Comparison of ENCODE assay signal across 9 cellular contexts in genomic region chr2:219402665-219403515, GRCh38. TPM values are rescaled to one million over a fixed set of nuclear protein-coding genes. Genes with fewer than 3 reads are reported as not detected.
A peak's percentile ranks its signal among the peaks of the same experiment; 100 is the strongest.
DNase-seq lines count a peak whose midpoint lies in the region; ATAC-seq and TF ChIP-seq lines count a peak whose summit lies in the region.
"Had no signal": no experiment of that assay in that cellular context is flagged by ENCODE, and none has a peak within 500 bp of the region (broad histone marks: within the 10 kb centered on the region; RNA-seq: fewer than 3 reads in every experiment).

No MANE protein-coding gene starts in this region.

- no CpG with 5 or more reads among the region's 15 CpGs for WGBS in neuronal stem cell (ENCODE audit: extremely low coverage in 2 of 2, insufficient read length in 2 of 2, insufficient replicate concordance in 1 of 2), 2 donors
- 19 to 20% methylated on average over 15 of the region's 15 CpGs for WGBS in thyroid gland, 2 donors

- POLR2A ChIA-PET in Panc1 (lab: Charles Lee) = no interaction called here

- H2AFZ ChIP-seq in neuronal stem cell (ENCODE audit: low read length) = peak overlapping the region; percentile 66

- H2BK12ac ChIP-seq in neuronal stem cell (ENCODE audit: low read length) = no peak overlapping the region

- H3K9me3 ChIP-seq in Panc1 (ENCODE audit: control insufficient read depth, insufficient read depth, low read depth, low read length) = no peaks in the 10 kb centered on the region
- no peaks in the 10 kb centered on the region for H3K9me3 ChIP-seq in neuronal stem cell (replicated peaks in 1 of 2; ENCODE audit: control insufficient read depth in 2 of 2, insufficient read depth in 1 of 2, low read depth in 1 of 2, low read length in 2 of 2)
- H3K9me3 ChIP-seq in thyroid gland = no peaks in the 10 kb centered on the region

- no peak overlapping the region for H3K23ac ChIP-seq in neuronal stem cell (ENCODE audit: low read depth, low read length, poor library complexity)

- ATAC-seq in GM19467 (IDR thresholded peaks at IDR 0.05; ENCODE audit: unreplicated experiment) (peak; percentile 58), Panc1 (peak; percentile 80)

- no peak overlapping the region for H3K4me3 ChIP-seq in Jurkat, Clone E6-1 (ENCODE audit: low read length)
- H3K4me3 ChIP-seq in Panc1 (ENCODE audit: low read depth in 2 of 2, low read length in 2 of 2) (no peak overlapping the region), neuronal stem cell (ENCODE audit: low read length in 2 of 2) (no peak overlapping the region), thyroid gland (replicated peaks in 1 of 3) (no peak overlapping the region)

- in situ Hi-C loops in Panc1 (cut with HindIII; ENCODE audit: low pct_unique_long_range_greater_than_20kb, low sequenced_read_pairs) = no loop called here

- H2BK120ac ChIP-seq in neuronal stem cell (ENCODE audit: low read depth, low read length) = no peak overlapping the region

- H2BK5ac ChIP-seq in neuronal stem cell (ENCODE audit: low read length) = no peak overlapping the region

- BruUV-seq in Panc1 (replicated peaks; lab: Mats Ljungman, UMichigan) = no TSS peak

- TF ChIP-seq CTCF in Panc1 (IDR thresholded peaks at IDR 0.05) = peak; percentile 95
- peak; percentile 74 to 89 (median 83) for TF ChIP-seq CTCF in thyroid gland (IDR thresholded peaks at IDR 0.05)

- no peak overlapping the region for H3K4me2 ChIP-seq in neuronal stem cell (ENCODE audit: insufficient read depth, low read length, poor library complexity, severe bottlenecking)

- H4K91ac ChIP-seq in neuronal stem cell (ENCODE audit: low read depth, low read length, poor library complexity) = no peak overlapping the region

- peaks cover 36% of the 10 kb centered on the region for H3K4me1 ChIP-seq in Panc1 (ENCODE audit: control insufficient read depth, insufficient read depth, low read length)
- peaks cover 8 to 10% of the 10 kb centered on the region in 2 donors for H3K4me1 ChIP-seq in neuronal stem cell (ENCODE audit: control insufficient read depth in 2 of 2, insufficient read depth in 1 of 2, low read depth in 1 of 2, low read length in 2 of 2)
- peaks cover 0 to 5% of the 10 kb centered on the region in 2 donors for H3K4me1 ChIP-seq in thyroid gland

- intact Hi-C loops in Panc1 (cut with micrococcal nuclease; ENCODE audit: unreplicated experiment) (loop anchor here (1.0 kb wide), 1 partner anchor 127 kb away; no protein-coding TSS in a partner anchor), thyroid gland (cut with DNase I) (loop anchor here (10.0 kb wide), 1 partner anchor 232 kb away; no protein-coding TSS in a partner anchor)

- H3K27ac ChIP-seq in Panc1 (ENCODE audit: low read length) (no peak overlapping the region; the same call in 1 of the 2 replicates), neuronal stem cell (replicated peaks; ENCODE audit: low read length) (no peak overlapping the region), thyroid gland (no peak overlapping the region)

- H4K8ac ChIP-seq in neuronal stem cell (ENCODE audit: low read depth, low read length) = no peak overlapping the region

- H2AK5ac ChIP-seq in neuronal stem cell (ENCODE audit: low read depth, low read length) = no peak overlapping the region

- H3K4ac ChIP-seq in neuronal stem cell (ENCODE audit: low read length) = no peak overlapping the region

- no peak overlapping the region for H3K14ac ChIP-seq in neuronal stem cell (ENCODE audit: low read length)

- no peak overlapping the region for H3K9ac ChIP-seq in neuronal stem cell (ENCODE audit: low read depth, low read length, poor library complexity)

- H3K36me3 ChIP-seq in Panc1 (ENCODE audit: control insufficient read depth, insufficient read depth, low read length) (no peaks in the 10 kb centered on the region), neuronal stem cell (replicated peaks in 1 of 2; ENCODE audit: control insufficient read depth in 2 of 2, insufficient read depth in 2 of 2, low read length in 2 of 2) (no peaks in the 10 kb centered on the region), thyroid gland (no peaks in the 10 kb centered on the region)

- DNase-seq in CMK (ENCODE audit: low read depth) (peak; percentile 21), Panc1 (ENCODE audit: low read depth, low spot score) (peak; percentile 42), fibroblast of peridontal ligament (ENCODE audit: extremely low read depth) (peak; percentile 91), neuronal stem cell (ENCODE audit: low spot score) (peak; percentile 75), thyroid gland (peak; percentile 61 to 66)
- peak; percentile 72 for DNase-seq in Jurkat, Clone E6-1 (ENCODE audit: low read depth, low spot score)
- DNase-seq in activated T-cell treated with anti-CD3 and anti-CD28 coated beads, Interleukin-2, amount 50 U/mL, for 48 hours = peak; percentile 57 to 66

- no peaks in the 10 kb centered on the region for H3K79me1 ChIP-seq in neuronal stem cell (ENCODE audit: low read depth, low read length)

- CTCF ChIA-PET in Panc1 (lab: Charles Lee) = interaction anchor here (0.6 to 5.0 kb wide), 6 partner anchors 15 to 462 kb away, joined by 4 to 29 read pairs (median 5); partner anchors contain the start of gene DNPEP

- no peak overlapping the region for H3K18ac ChIP-seq in neuronal stem cell (ENCODE audit: low read length)

- no peak for TF ChIP-seq POLR2A in thyroid gland (IDR thresholded peaks at IDR 0.05)

- H3K27me3 ChIP-seq in Panc1 (ENCODE audit: control insufficient read depth, insufficient read depth, low read length) (no peaks in the 10 kb centered on the region), neuronal stem cell (ENCODE audit: control insufficient read depth in 3 of 3, insufficient read depth in 3 of 3, low read depth in 1 of 3, low read length in 3 of 3) (peaks cover 0 to 44% (median 0%) of the 10 kb centered on the region in 3 experiments), thyroid gland (no peaks in the 10 kb centered on the region)

- H2BK15ac ChIP-seq in neuronal stem cell (ENCODE audit: low read length) = no peak overlapping the region

RNA-seq across cellular contexts. Expression of gene DNPEP, which starts 15.2 kb away (rescaled TPM):
- 95.4 TPM for polyA plus RNA-seq in Jurkat, Clone E6-1 (2012; ENCODE audit: insufficient read depth, insufficient read length)
- total RNA-seq in Panc1 (2021; ENCODE audit: unreplicated experiment) (107 TPM), thyroid gland (10 to 100 TPM; 35.9 to 49.5 (median 41.6) TPM)
- polyA plus RNA-seq in Panc1 (2012; ENCODE audit: insufficient read length) = 149 TPM
- 35.4 TPM for polyA plus RNA-seq in neuronal stem cell (2013, experiment 1 of 2)
- polyA plus RNA-seq in neuronal stem cell (2013, experiment 2 of 2) = 35.1 TPM

RNA-seq across cellular contexts. Expression of gene DES, which starts 15.3 kb away (rescaled TPM):
- polyA plus RNA-seq in Jurkat, Clone E6-1 (2012; ENCODE audit: insufficient read depth, insufficient read length) = not detected
- total RNA-seq in Panc1 (2021; ENCODE audit: unreplicated experiment) (0.69 TPM), thyroid gland (10 to 100 TPM; 26.7 to 54.4 (median 28.7) TPM)
- 0.19 TPM for polyA plus RNA-seq in Panc1 (2012; ENCODE audit: insufficient read length)
- 0.24 TPM for polyA plus RNA-seq in neuronal stem cell (2013, experiment 1 of 2)
- 0.39 TPM for polyA plus RNA-seq in neuronal stem cell (2013, experiment 2 of 2)
- total RNA-seq: T-helper 1 cell treated with Interleukin-12 subunit alpha and Interleukin-12 subunit beta and Interleukin-4 antibody, amounts not matched to agents 30 ng/mL and 1 ng/mL, for 36 hours had no signal

RNA-seq across cellular contexts. Expression of gene SPEG, which starts 31.8 kb away (rescaled TPM):
- 29.7 TPM for polyA plus RNA-seq in Jurkat, Clone E6-1 (2012; ENCODE audit: insufficient read depth, insufficient read length)
- 3.4 TPM for total RNA-seq in Panc1 (2021; ENCODE audit: unreplicated experiment)
- 2.7 TPM for polyA plus RNA-seq in Panc1 (2012; ENCODE audit: insufficient read length)
- polyA plus RNA-seq in neuronal stem cell (2013, experiment 1 of 2) = 24.0 TPM
- polyA plus RNA-seq in neuronal stem cell (2013, experiment 2 of 2) = 23.9 TPM
- total RNA-seq in thyroid gland = 1 to 10 TPM; 1.9 to 3.5 (median 3.3) TPM

Comparison
In these comparisons a context has a peak if more than half of its experiments do, and no peak if none do; other contexts are left out.
1. DNase-seq: peak in every context shown above with its lines; median percentile 91 in fibroblast of peridontal ligament; 75 in neuronal stem cell; 72 in Jurkat, Clone E6-1; 64 in thyroid gland; 62 in activated T-cell treated with anti-CD3 and anti-CD28 coated beads, Interleukin-2, amount 50 U/mL, for 48 hours; 42 in Panc1; 21 in CMK.
2. RNA of gene DES, which starts 15.3 kb away (total RNA-seq): 26.7 to 54.4 TPM in thyroid gland; 0.69 TPM in Panc1 (single experiment); every median in the first group is over 10 times any median in the second.